2 cellular contexts compared by ENCODE assay signal in the genomic region with DNA sequence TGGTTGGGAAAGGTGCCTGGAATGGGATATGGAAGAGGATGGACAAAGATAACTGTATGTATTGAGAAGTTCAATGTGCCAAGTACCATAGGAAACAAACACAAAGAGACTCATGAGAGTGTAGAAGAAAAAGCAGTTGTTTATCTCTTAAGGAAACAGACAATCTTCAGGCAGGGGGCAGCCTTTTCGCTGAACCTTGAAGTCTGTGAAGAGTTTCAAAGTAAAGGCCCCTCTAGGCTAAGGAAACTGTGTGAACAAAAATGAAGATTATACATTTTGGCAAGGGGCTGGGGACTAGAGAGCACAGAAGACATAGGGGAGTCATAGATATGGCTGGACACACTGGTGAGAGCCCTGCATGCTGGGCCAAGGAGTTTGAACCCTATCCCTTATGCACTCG.
A peak's percentile ranks its signal among the peaks of the same experiment; 100 is the strongest.
TF ChIP-seq lines count a peak whose summit lies in the region.

No MANE protein-coding gene starts in this region.

TF ChIP-seq in GM23338, 12 proteins besides CTCF, POLR2A, EP300 and RAD21:
- TF ChIP-seq POLR2AphosphoS5 (IDR thresholded peaks at IDR 0.05; ENCODE audit: low read depth) (no peak), REST (IDR thresholded peaks at IDR 0.05; ENCODE audit: unreplicated experiment) (no peak), EZH2phosphoT487 (IDR thresholded peaks at IDR 0.05; ENCODE audit: unreplicated experiment) (no peak), ZNF114 (CRISPR knock-in tag; IDR thresholded peaks at IDR 0.05) (no peak), ZNF331 (CRISPR knock-in tag; IDR thresholded peaks at IDR 0.05; ENCODE audit: low read depth) (no peak), EZH2 (IDR thresholded peaks at IDR 0.05; ENCODE audit: low read depth, unreplicated experiment) (no peak), NANOG (IDR thresholded peaks at IDR 0.05; ENCODE audit: borderline replicate concordance) (no peak), JUNB (IDR thresholded peaks at IDR 0.05; ENCODE audit: unreplicated experiment) (no peak), CREB1 (CRISPR knock-in tag; IDR thresholded peaks at IDR 0.05; ENCODE audit: low read depth) (no peak)

TF ChIP-seq in K562, 482 proteins besides CTCF, POLR2A, EP300 and RAD21:
- TF ChIP-seq NR2F6 (CRISPR knock-in tag; IDR thresholded peaks at IDR 0.05) = no peak
- TF ChIP-seq ZNF280B (CRISPR knock-in tag; IDR thresholded peaks at IDR 0.05) = no peak
- no peak for TF ChIP-seq ILF3 (IDR thresholded peaks at IDR 0.05; ENCODE audit: borderline replicate concordance)
- TF ChIP-seq CTCFL (IDR thresholded peaks at IDR 0.05; ENCODE audit: borderline replicate concordance, insufficient read depth, low read depth, low read length, poor library complexity, severe bottlenecking) = peak; percentile 3
- no peak for TF ChIP-seq ZNF143 (CRISPR knock-in tag; IDR thresholded peaks at IDR 0.05)
- no peak for TF ChIP-seq MTA3 (IDR thresholded peaks at IDR 0.05; ENCODE audit: borderline replicate concordance)
- no peak for TF ChIP-seq NFE2L1 (tag; IDR thresholded peaks at IDR 0.05; ENCODE audit: borderline replicate concordance, low read depth)
- TF ChIP-seq MYNN (IDR thresholded peaks at IDR 0.05) = peak; percentile 94
- peak; percentile 53; the same call in 1 of the 2 replicates for TF ChIP-seq MYNN (CRISPR knock-in tag; IDR thresholded peaks at IDR 0.05)
- TF ChIP-seq ZNF780A (CRISPR knock-in tag; IDR thresholded peaks at IDR 0.05) = no peak
- no peak for TF ChIP-seq NEUROD1 (IDR thresholded peaks at IDR 0.05; ENCODE audit: borderline replicate concordance, low read depth, low read length, partially characterized antibody)
